8 cellular contexts compared by ENCODE assay signal in genomic region chr1:162069334-162070093, GRCh38. TPM values are rescaled to one million over a fixed set of nuclear protein-coding genes. Genes with fewer than 3 reads are reported as not detected.
A peak's percentile ranks its signal among the peaks of the same experiment; 100 is the strongest.
DNase-seq lines count a peak whose midpoint lies in the region; ATAC-seq and TF ChIP-seq lines count a peak whose summit lies in the region.

NOS1AP (plus strand) TSS chr1:162069691; CDS start chr1:162070178, 487 bp downstream.

- peak within 1 kb of the TSS; percentile 75 for H3K4me3 ChIP-seq in epithelial cell of proximal tubule (ENCODE audit: low read depth, low read length)
- peak within 1 kb of the TSS; percentile 55 to 72 for H3K4me3 ChIP-seq in muscle layer of colon (ENCODE audit: low read depth in 1 of 2, low read length in 2 of 2)

- H3K4me1 Mint-ChIP-seq in CD4-positive, alpha-beta T cell (ENCODE audit: low read depth) = peaks cover 7% of the 10 kb centered on the region

- H3K4me3 Mint-ChIP-seq in CD4-positive, alpha-beta T cell = peak within 1 kb of the TSS; percentile 86

- peak; percentile 52 to 78 (median 67) for DNase-seq in CD4-positive, alpha-beta T cell
- DNase-seq in NOMO-1 treated with dmso at 0.1 percent for 144 hours (lab: John Stamatoyannopoulos, UW; ENCODE audit: unreplicated experiment) (peak; percentile 67), epithelial cell of proximal tubule (ENCODE audit: low read depth) (no peak)
- peak; percentile 89 for DNase-seq in activated CD8-positive, alpha-beta memory T cell treated with anti-CD3 and anti-CD28 coated beads, Interleukin-2, amount 50 U/mL, for 48 hours
- DNase-seq in stimulated activated CD8-positive, alpha-beta memory T cell treated with anti-CD3 and anti-CD28 coated beads, Interleukin-7, amount 100 ng/mL, for 1 hour (ENCODE audit: low read depth in 2 of 2) = peak; percentile 48 to 53

- H3K27ac ChIP-seq in CD4-positive, alpha-beta T cell (ENCODE audit: low read depth, low read length) = no peak within 1 kb of the TSS
- peak within 1 kb of the TSS; percentile 64 for H3K27ac ChIP-seq in muscle layer of colon (ENCODE audit: low read depth, low read length)

- CTCF ChIA-PET in CD4-positive, alpha-beta T cell (lab: Charles Lee) = interaction anchor here (1.3 kb wide), 1 partner anchor 27 kb away, joined by 3 read pairs; no protein-coding TSS in a partner anchor

- ATAC-seq in CD4-positive, alpha-beta T cell (ENCODE audit: poor library complexity) = peak; percentile 99
- ATAC-seq in GM19455 (IDR thresholded peaks at IDR 0.05; ENCODE audit: unreplicated experiment) = peak; percentile 99
- ATAC-seq in HG03558 (IDR thresholded peaks at IDR 0.05; ENCODE audit: extremely low read depth, unreplicated experiment) = peak; percentile 91

- no peak within 1 kb of the TSS for H3K27ac Mint-ChIP-seq in CD4-positive, alpha-beta T cell

- H3K9ac ChIP-seq in muscle layer of colon (ENCODE audit: low read length) = peak within 1 kb of the TSS; percentile 19

- peaks cover 81% of the 10 kb centered on the region for H3K27me3 Mint-ChIP-seq in CD4-positive, alpha-beta T cell

- no peaks in the 10 kb centered on the region for H3K36me3 Mint-ChIP-seq in CD4-positive, alpha-beta T cell (ENCODE audit: low read depth)

- no peaks in the 10 kb centered on the region for H3K9me3 ChIP-seq in CD4-positive, alpha-beta T cell (ENCODE audit: control insufficient read depth, low read length)
- no peaks in the 10 kb centered on the region for H3K9me3 ChIP-seq in muscle layer of colon (ENCODE audit: low read length)

- H3K27me3 ChIP-seq in CD4-positive, alpha-beta T cell (ENCODE audit: control insufficient read depth, insufficient read depth, low read length) = peaks cover 54% of the 10 kb centered on the region
- H3K27me3 ChIP-seq in muscle layer of colon (ENCODE audit: control insufficient read depth in 1 of 2, insufficient read depth in 2 of 2, low read length in 2 of 2) = no peaks in the 10 kb centered on the region

- POLR2A ChIA-PET in CD4-positive, alpha-beta T cell (lab: Charles Lee) = interaction anchor here (0.6 kb wide), 1 partner anchor 13 kb away, joined by 3 read pairs; no protein-coding TSS in a partner anchor

- H3K9me3 Mint-ChIP-seq in CD4-positive, alpha-beta T cell = no peaks in the 10 kb centered on the region

- no peak for TF ChIP-seq CTCF in CD4-positive, alpha-beta T cell (IDR thresholded peaks at IDR 0.05)
- no peak for TF ChIP-seq CTCF in epithelial cell of proximal tubule (conservative IDR thresholded peaks at IDR 0.05; ENCODE audit: low read depth, low read length)

- H3K4me1 ChIP-seq in muscle layer of colon (ENCODE audit: insufficient read depth, low read length) = peaks cover 18% of the 10 kb centered on the region

- H3K36me3 ChIP-seq in muscle layer of colon (ENCODE audit: insufficient read depth, low read length) = no peaks in the 10 kb centered on the region

- intact Hi-C loops in CD4-positive, alpha-beta T cell (cut with DNase I, micrococcal nuclease) = loop anchor here in 1 of 2 experiments (5.0 kb wide), 1 partner anchor 428 kb away; the partner anchor contains the start of gene UHMK1

RNA-seq across cellular contexts. Expression of gene NOS1AP, which starts in this region (rescaled TPM):
- not detected for total RNA-seq in CD4-positive, alpha-beta T cell
- total RNA-seq in epithelial cell of proximal tubule = 0.72 and 2.2 TPM in 2 replicates

Comparison
In these comparisons a context has a peak if more than half of its experiments do, and no peak if none do; other contexts are left out.
1. Peak in DNase-seq and ATAC-seq in CD4-positive, alpha-beta T cell; RNA of the gene not detected or under 1 TPM.